In the genomic region with DNA sequence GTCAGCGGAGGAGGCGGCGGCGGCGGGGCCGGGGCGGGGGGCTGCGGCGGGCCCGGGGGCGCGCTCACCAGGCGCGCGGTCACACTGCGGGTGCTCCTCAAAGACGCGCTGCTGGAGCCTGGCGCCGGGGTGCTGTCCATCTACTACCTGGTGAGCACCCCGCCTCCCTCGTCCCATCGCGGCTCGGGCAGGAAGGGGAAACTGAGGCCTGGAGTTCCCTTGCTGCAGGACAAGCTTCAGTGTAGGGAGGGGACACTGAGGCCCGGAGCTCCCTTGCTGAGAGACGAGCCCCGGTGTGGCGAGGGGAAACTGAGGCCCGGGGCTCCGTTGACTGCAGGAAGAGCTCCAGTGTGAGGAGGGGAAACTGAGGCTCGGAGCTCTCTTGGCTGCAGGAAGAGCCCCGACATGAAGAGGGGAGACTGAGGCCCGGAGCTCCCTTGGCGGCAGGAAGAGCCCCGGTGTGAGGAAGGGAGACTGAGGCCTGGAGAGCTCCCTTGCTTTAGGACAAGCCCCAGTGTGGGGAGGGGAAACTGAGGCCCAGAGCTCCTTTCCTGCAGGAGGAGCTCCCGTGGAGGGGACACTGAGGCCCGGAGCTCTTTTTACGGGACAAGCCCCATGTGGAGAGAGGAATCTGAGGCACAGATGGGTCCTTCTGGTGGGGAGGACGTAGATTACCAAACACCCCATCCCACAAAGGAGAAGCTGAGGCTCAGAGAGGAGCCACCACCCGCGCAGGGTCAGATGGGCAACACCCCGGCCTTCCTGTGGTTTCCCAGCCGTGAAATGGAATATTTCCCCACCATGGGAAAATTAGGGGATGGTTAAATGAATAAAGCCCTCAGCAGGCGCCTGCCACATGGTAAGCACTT, we compare ENCODE assay signal across 8 cellular contexts. TPM values are rescaled to one million over a fixed set of nuclear protein-coding genes. Genes with fewer than 3 reads are reported as not detected.
DNase-seq lines count a peak whose midpoint lies in the region; ATAC-seq and TF ChIP-seq lines count a peak whose summit lies in the region.

No MANE protein-coding gene starts in this region.

- H3K9ac ChIP-seq in muscle layer of colon (ENCODE audit: low read length), result no peak overlapping the region

- H3K9me3 ChIP-seq in breast epithelium, result no peaks in the 10 kb centered on the region
- H3K9me3 ChIP-seq in muscle layer of colon (ENCODE audit: low read length), result no peaks in the 10 kb centered on the region

- intact Hi-C loops in breast epithelium (cut with DNase I; ENCODE audit: low total_unique reads), result no loop called here

- ATAC-seq in HG03097 (IDR thresholded peaks at IDR 0.05; ENCODE audit: low FRiP score, unreplicated experiment) (no peak), GM18858 (IDR thresholded peaks at IDR 0.05; ENCODE audit: unreplicated experiment) (no peak), GM21576 (IDR thresholded peaks at IDR 0.05; ENCODE audit: unreplicated experiment) (no peak)

- peak overlapping the region; percentile 88 to 90 for H3K27ac ChIP-seq in breast epithelium
- H3K27ac ChIP-seq in muscle layer of colon (ENCODE audit: low read depth, low read length), result no peak overlapping the region

- no peak for TF ChIP-seq POLR2A in breast epithelium (IDR thresholded peaks at IDR 0.05)

- in situ Hi-C loops in ACHN (cut with HindIII; ENCODE audit: low pct_ligation_motif_present, low pct_unique_long_range_greater_than_20kb, low sequenced_read_pairs), result no loop called here

- no peak for TF ChIP-seq RAD21 in Ishikawa (IDR thresholded peaks at IDR 0.05; ENCODE audit: low read depth)

- TF ChIP-seq CTCF in AG09309 (IDR thresholded peaks at IDR 0.05; ENCODE audit: control insufficient read depth, insufficient read depth, low read depth, low read length, missing control alignments) (no peak), breast epithelium (IDR thresholded peaks at IDR 0.05) (no peak)

- H3K4me1 ChIP-seq in breast epithelium (peaks cover 0 to 5% of the 10 kb centered on the region in 2 donors), muscle layer of colon (ENCODE audit: insufficient read depth, low read length) (peaks cover 12% of the 10 kb centered on the region)

- no peaks in the 10 kb centered on the region for H3K27me3 ChIP-seq in breast epithelium
- H3K27me3 ChIP-seq in muscle layer of colon (ENCODE audit: control insufficient read depth in 1 of 2, insufficient read depth in 2 of 2, low read length in 2 of 2), result no peaks in the 10 kb centered on the region

- H3K36me3 ChIP-seq in breast epithelium (no peaks in the 10 kb centered on the region), muscle layer of colon (ENCODE audit: insufficient read depth, low read length) (peaks cover 11% of the 10 kb centered on the region)

- H3K4me3 ChIP-seq in AG09309 (ENCODE audit: control insufficient read depth, low read depth, low read length), result peak overlapping the region; percentile 85
- H3K4me3 ChIP-seq in breast epithelium, result peak overlapping the region; percentile 59 to 84 (median 64)
- H3K4me3 ChIP-seq in muscle layer of colon (ENCODE audit: low read depth in 1 of 2, low read length in 2 of 2), result peak overlapping the region; percentile 47 to 74

- no peak for DNase-seq in AG09309 (ENCODE audit: low read depth)
- DNase-seq in breast epithelium (ENCODE audit: low spot score in 2 of 2), result no peak
- DNase-seq in ACHN, result no peak

- no peak for TF ChIP-seq EP300 in Ishikawa (IDR thresholded peaks at IDR 0.05; ENCODE audit: borderline replicate concordance)

TF ChIP-seq in Ishikawa, 13 proteins besides CTCF, POLR2A, EP300 and RAD21:
- TF ChIP-seq, protein P1, sequence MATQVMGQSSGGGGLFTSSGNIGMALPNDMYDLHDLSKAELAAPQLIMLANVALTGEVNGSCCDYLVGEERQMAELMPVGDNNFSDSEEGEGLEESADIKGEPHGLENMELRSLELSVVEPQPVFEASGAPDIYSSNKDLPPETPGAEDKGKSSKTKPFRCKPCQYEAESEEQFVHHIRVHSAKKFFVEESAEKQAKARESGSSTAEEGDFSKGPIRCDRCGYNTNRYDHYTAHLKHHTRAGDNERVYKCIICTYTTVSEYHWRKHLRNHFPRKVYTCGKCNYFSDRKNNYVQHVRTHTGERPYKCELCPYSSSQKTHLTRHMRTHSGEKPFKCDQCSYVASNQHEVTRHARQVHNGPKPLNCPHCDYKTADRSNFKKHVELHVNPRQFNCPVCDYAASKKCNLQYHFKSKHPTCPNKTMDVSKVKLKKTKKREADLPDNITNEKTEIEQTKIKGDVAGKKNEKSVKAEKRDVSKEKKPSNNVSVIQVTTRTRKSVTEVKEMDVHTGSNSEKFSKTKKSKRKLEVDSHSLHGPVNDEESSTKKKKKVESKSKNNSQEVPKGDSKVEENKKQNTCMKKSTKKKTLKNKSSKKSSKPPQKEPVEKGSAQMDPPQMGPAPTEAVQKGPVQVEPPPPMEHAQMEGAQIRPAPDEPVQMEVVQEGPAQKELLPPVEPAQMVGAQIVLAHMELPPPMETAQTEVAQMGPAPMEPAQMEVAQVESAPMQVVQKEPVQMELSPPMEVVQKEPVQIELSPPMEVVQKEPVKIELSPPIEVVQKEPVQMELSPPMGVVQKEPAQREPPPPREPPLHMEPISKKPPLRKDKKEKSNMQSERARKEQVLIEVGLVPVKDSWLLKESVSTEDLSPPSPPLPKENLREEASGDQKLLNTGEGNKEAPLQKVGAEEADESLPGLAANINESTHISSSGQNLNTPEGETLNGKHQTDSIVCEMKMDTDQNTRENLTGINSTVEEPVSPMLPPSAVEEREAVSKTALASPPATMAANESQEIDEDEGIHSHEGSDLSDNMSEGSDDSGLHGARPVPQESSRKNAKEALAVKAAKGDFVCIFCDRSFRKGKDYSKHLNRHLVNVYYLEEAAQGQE (IDR thresholded peaks at IDR 0.05; ENCODE audit: low read depth), result 0 out of 2 replicates have a peak, but pooled peaks have one; percentile 19
- TF ChIP-seq YY1 (IDR thresholded peaks at IDR 0.05; ENCODE audit: low read depth), result no peak
- TF ChIP-seq EGR1 (IDR thresholded peaks at IDR 0.05), result no peak
- TF ChIP-seq USF1 (IDR thresholded peaks at IDR 0.05), result no peak
- TF ChIP-seq ZBTB7A (IDR thresholded peaks at IDR 0.05; ENCODE audit: low read depth), result no peak
- TF ChIP-seq MAX (IDR thresholded peaks at IDR 0.05), result no peak

RNA-seq across cellular contexts. Expression of gene MPND, which starts 0.7 kb away (rescaled TPM):
- total RNA-seq in breast epithelium, result 1 to 10 TPM; 6.1 to 7.7 (median 7.5) TPM

RNA-seq across cellular contexts. Expression of gene STAP2, which starts 5.5 kb away (rescaled TPM):
- total RNA-seq in breast epithelium, result 10 to 100 TPM in 2 of 3 donors, 1 to 10 TPM in 1; 1.6 to 51.4 (median 25.9) TPM

RNA-seq across cellular contexts. Expression of gene FSD1, which starts 39.7 kb away (rescaled TPM):
- under 1 TPM in 1 of 3 donors, not detected in 2; 0.88 TPM for total RNA-seq in breast epithelium

RNA-seq across cellular contexts. Expression of gene TMIGD2, which starts 41.9 kb away (rescaled TPM):
- total RNA-seq in breast epithelium, result not detected

RNA-seq across cellular contexts. Expression of gene SH3GL1, which starts 56.3 kb away (rescaled TPM):
- total RNA-seq in breast epithelium, result 10 to 100 TPM; 25.6 to 52.5 (median 33.8) TPM
